In the genomic region with DNA sequence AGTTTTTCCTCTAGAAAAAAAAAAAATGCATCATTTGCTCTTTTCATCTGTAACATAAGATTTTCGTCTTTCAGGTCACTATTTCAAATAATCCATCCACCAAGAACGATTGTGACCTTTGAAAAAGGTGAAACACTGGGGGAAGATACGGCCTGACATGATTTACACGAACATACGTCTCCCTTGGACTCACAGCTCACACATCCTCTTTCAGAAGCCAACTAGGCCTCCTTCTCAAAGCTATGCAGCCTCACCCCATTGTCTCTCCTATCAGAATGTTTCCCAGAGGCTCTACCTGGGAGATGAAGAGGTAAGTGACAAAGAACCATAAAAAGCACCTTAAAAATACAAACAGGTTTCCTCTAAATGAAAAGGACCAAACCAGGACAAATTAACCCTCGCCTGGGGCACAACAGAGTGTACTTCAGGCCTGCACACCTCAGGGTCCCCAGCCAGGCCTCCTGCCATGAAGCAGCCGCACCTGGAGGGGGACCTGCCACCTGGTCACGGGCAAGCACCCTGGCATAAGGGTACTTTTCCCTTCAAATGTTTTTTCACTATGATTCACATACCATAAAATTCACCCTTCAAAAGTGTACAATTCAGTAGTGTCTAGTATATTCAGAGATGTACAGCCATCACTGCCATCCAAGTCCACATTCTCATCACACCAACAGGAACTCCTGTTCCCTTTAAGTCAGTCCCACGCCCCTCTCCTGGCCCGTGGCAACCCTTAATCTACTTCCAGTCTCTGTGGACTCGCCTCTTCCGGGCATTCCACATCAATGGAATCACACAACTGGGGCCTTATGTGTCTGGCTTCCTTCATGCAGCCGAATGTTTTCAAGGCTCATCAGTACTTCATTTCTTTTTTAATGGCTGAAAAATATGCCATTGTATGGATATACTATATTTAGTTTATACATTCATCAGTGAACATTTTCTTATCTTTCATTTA, we compare ENCODE assay signal across 8 cellular contexts. TPM values are rescaled to one million over a fixed set of nuclear protein-coding genes. Genes with fewer than 3 reads are reported as not detected.
DNase-seq lines count a peak whose midpoint lies in the region; ATAC-seq and TF ChIP-seq lines count a peak whose summit lies in the region.

No MANE protein-coding gene starts in this region.

- peaks cover 85% of the 10 kb centered on the region for H3K4me1 ChIP-seq in DOHH2 (ENCODE audit: control insufficient read depth, low read length)

- ATAC-seq in GM21381 (IDR thresholded peaks at IDR 0.05; ENCODE audit: unreplicated experiment): peak; percentile 38

- H3K4me3 ChIP-seq in DOHH2 (ENCODE audit: low read length): peak overlapping the region; percentile 98

- H3K27me3 ChIP-seq in DOHH2 (ENCODE audit: control insufficient read depth, low read length): no peaks in the 10 kb centered on the region

- H3K79me2 ChIP-seq in DOHH2 (ENCODE audit: control insufficient read depth, low read length): peaks cover 100% of the 10 kb centered on the region

- no peaks in the 10 kb centered on the region for H3K9me3 Mint-ChIP-seq in IgD-negative memory B cell
- no peaks in the 10 kb centered on the region for H3K9me3 Mint-ChIP-seq in chondrocyte (ENCODE audit: low read depth)
- H3K9me3 Mint-ChIP-seq in nephron: no peaks in the 10 kb centered on the region

- peaks cover 86% of the 10 kb centered on the region for H3K36me3 ChIP-seq in DOHH2 (ENCODE audit: control insufficient read depth, low read length)

- H3K9me3 ChIP-seq in DOHH2 (ENCODE audit: control insufficient read depth, insufficient read depth, low read length): no peaks in the 10 kb centered on the region

- H4K20me1 ChIP-seq in DOHH2 (ENCODE audit: control insufficient read depth, insufficient read depth, low read depth, low read length): peaks cover 39% of the 10 kb centered on the region

- H3K4me3 Mint-ChIP-seq in IgD-negative memory B cell (peak overlapping the region; percentile 51 to 85 (median 53)), chondrocyte (ENCODE audit: unreplicated experiment) (peak overlapping the region; percentile 47), nephron (no peak overlapping the region)

- H3K27ac ChIP-seq in DOHH2 (ENCODE audit: low read depth, low read length): peak overlapping the region; percentile 93

- TF ChIP-seq CTCF in DOHH2 (IDR thresholded peaks at IDR 0.05; ENCODE audit: low read depth, low read length, poor library complexity, severe bottlenecking) (no peak), chondrocyte (IDR thresholded peaks at IDR 0.05) (no peak), nephron (IDR thresholded peaks at IDR 0.05; ENCODE audit: unreplicated experiment in 3 of 3) (no peak)

- H3K4me2 ChIP-seq in DOHH2 (ENCODE audit: low read length): peak overlapping the region; percentile 99

- no peaks in the 10 kb centered on the region for H3K9me2 ChIP-seq in DOHH2 (replicated peaks; ENCODE audit: control insufficient read depth, low read length)

- DNase-seq in chondrocyte (ENCODE audit: low spot score): no peak
- no peak for DNase-seq in NCI-H526 treated with DMSO at 0.1 percent for 48 hours (lab: John Stamatoyannopoulos, UW)
- DNase-seq in DMS153 treated with DMSO at 0.1 percent for 48 hours (lab: John Stamatoyannopoulos, UW; ENCODE audit: unreplicated experiment): no peak
- no peak for DNase-seq in D341Med (ENCODE audit: low spot score)

- peak overlapping the region; percentile 72 to 98 (median 94) for H3K27ac Mint-ChIP-seq in IgD-negative memory B cell
- H3K27ac Mint-ChIP-seq in chondrocyte (ENCODE audit: unreplicated experiment): peak overlapping the region; percentile 96
- H3K27ac Mint-ChIP-seq in nephron: peak overlapping the region in 2 of 3 experiments; percentile 2 to 70

- no peaks in the 10 kb centered on the region for H3K27me3 Mint-ChIP-seq in IgD-negative memory B cell
- no peaks in the 10 kb centered on the region for H3K27me3 Mint-ChIP-seq in chondrocyte (ENCODE audit: low read depth)
- no peaks in the 10 kb centered on the region for H3K27me3 Mint-ChIP-seq in nephron (ENCODE audit: low read depth)

- H3F3A ChIP-seq in DOHH2 (ENCODE audit: control insufficient read depth, insufficient read depth): peaks cover 27% of the 10 kb centered on the region

- H3K36me3 Mint-ChIP-seq in IgD-negative memory B cell (peaks cover 2% of the 10 kb centered on the region), chondrocyte (ENCODE audit: low read depth) (peaks cover 13% of the 10 kb centered on the region), nephron (ENCODE audit: low read depth) (peaks cover 36% of the 10 kb centered on the region)

- H3K4me1 Mint-ChIP-seq in IgD-negative memory B cell: peaks cover 48 to 72% (median 67%) of the 10 kb centered on the region in 3 donors
- H3K4me1 Mint-ChIP-seq in chondrocyte (ENCODE audit: low read depth): peaks cover 80% of the 10 kb centered on the region
- peaks cover 46% of the 10 kb centered on the region for H3K4me1 Mint-ChIP-seq in nephron

RNA-seq across cellular contexts. Expression of gene SLC15A4, which starts 5.4 kb away (rescaled TPM):
- 13.8 TPM for polyA plus RNA-seq in IgD-negative memory B cell
- total RNA-seq in chondrocyte: 31.7 to 35.0 TPM (median 34.0 TPM) in 3 replicates

RNA-seq across cellular contexts. Expression of gene GLT1D1, which starts 34.9 kb away (rescaled TPM):
- not detected for polyA plus RNA-seq in IgD-negative memory B cell
- 0.22 to 0.44 TPM (median 0.27 TPM) in 3 replicates for total RNA-seq in chondrocyte

Comparison
In these comparisons a context has a peak if more than half of its experiments do, and no peak if none do; other contexts are left out.
1. H3K27ac Mint-ChIP-seq: peak in every context shown above with its lines; median percentile 96 in chondrocyte; 94 in IgD-negative memory B cell; 36 in nephron.
2. H3K4me3 Mint-ChIP-seq: peak in IgD-negative memory B cell (4 of 4) and chondrocyte (single experiment); none in nephron (0 of 3).